Comparison of ENCODE assay signal across 14 cellular contexts in the genomic region with DNA sequence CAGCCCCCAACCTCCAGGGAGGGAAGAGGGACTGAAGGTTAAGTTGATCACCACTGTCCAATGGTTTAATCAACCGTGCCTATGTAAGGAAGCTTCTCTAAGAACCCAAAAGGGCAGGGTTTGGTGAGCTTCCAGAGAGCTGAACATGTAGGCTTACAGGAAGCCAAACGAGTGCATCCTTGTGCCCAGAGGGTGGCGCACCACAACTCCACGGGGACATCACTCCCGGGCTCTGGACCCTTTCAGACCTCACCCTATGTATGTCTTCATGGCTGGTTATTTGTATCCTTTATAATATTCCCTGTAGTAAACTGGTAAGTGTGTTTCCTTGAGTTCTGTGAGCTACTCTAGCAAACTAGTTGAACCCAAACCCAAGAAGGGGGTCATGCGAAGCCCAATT. TPM values are rescaled to one million over a fixed set of nuclear protein-coding genes. Genes with fewer than 3 reads are reported as not detected.
A peak's percentile ranks its signal among the peaks of the same experiment; 100 is the strongest.
DNase-seq lines count a peak whose midpoint lies in the region; ATAC-seq, FAIRE-seq and TF ChIP-seq lines count a peak whose summit lies in the region.
"Had no signal": no experiment of that assay in that cellular context is flagged by ENCODE, and none has a peak within 500 bp of the region (broad histone marks: within the 10 kb centered on the region; RNA-seq: fewer than 3 reads in every experiment).

No MANE protein-coding gene starts in this region.

- no peaks in the 10 kb centered on the region; the same call in 1 of the 2 replicates for H4K20me1 ChIP-seq in GM23338 (replicated peaks; ENCODE audit: insufficient read depth)
- H4K20me1 ChIP-seq in astrocyte (ENCODE audit: insufficient read depth, low read length), result peaks cover 26% of the 10 kb centered on the region

- no peak for FAIRE-seq in astrocyte (lab: Jason Lieb, UNC)

- H3K9me2 ChIP-seq in GM23338 (ENCODE audit: insufficient read depth), result no peaks in the 10 kb centered on the region

- H3K56ac ChIP-seq in mesendoderm (ENCODE audit: low read length), result no peak overlapping the region

- peaks cover 9% of the 10 kb centered on the region; the same call in 2 of the 3 replicates for H3K36me3 Mint-ChIP-seq in GM23338 (ENCODE audit: low read depth)
- H3K36me3 Mint-ChIP-seq in astrocyte (ENCODE audit: low read depth, unreplicated experiment), result peaks cover 19% of the 10 kb centered on the region

- DNase-seq in COLO668 (lab: John Stamatoyannopoulos, UW; ENCODE audit: unreplicated experiment) (peak; percentile 2), GM23338 (ENCODE audit: low spot score) (peak; percentile 86), astrocyte (ENCODE audit: low read depth) (no peak), mesendoderm (peak; percentile 58), cerebellum (ENCODE audit: low spot score) (no peak), GOT3 (lab: John Stamatoyannopoulos, UW) (no peak), midbrain (lab: John Stamatoyannopoulos, UW) (no peak)
- DNase-seq: GF-D8, heart right ventricle, NCI-H1436, Right ventricle myocardium superior, testis had no signal

- no peaks in the 10 kb centered on the region for H3K4me1 Mint-ChIP-seq in GM23338
- H3K4me1 Mint-ChIP-seq in astrocyte (ENCODE audit: low read depth, unreplicated experiment), result peaks cover 2% of the 10 kb centered on the region

- H3K9me3 ChIP-seq in astrocyte (ENCODE audit: insufficient read depth, low read depth, low read length), result no peaks in the 10 kb centered on the region
- H3K9me3 ChIP-seq: breast epithelium, heart right ventricle, testis had no signal

- H3K27ac Mint-ChIP-seq in GM23338, result no peak overlapping the region
- H3K27ac Mint-ChIP-seq in astrocyte (ENCODE audit: unreplicated experiment), result no peak overlapping the region

- H3K79me2 ChIP-seq in GM23338 (replicated peaks; ENCODE audit: insufficient read depth) (no peaks in the 10 kb centered on the region), astrocyte (ENCODE audit: insufficient read depth, low read length) (no peaks in the 10 kb centered on the region), mesendoderm (ENCODE audit: control insufficient read depth, insufficient read depth, low read length) (no peaks in the 10 kb centered on the region)

- H3K79me1 ChIP-seq in mesendoderm (ENCODE audit: low read length), result no peaks in the 10 kb centered on the region

- ATAC-seq in GM23338, result peak; percentile 96
- no peak for ATAC-seq in GM21576 (IDR thresholded peaks at IDR 0.05; ENCODE audit: unreplicated experiment)

- no peak overlapping the region for H3K9ac ChIP-seq in astrocyte (ENCODE audit: low read length)
- no peak overlapping the region for H3K9ac ChIP-seq in mesendoderm (ENCODE audit: low read length)

- H3K4me1 ChIP-seq in GM23338 (ENCODE audit: insufficient read depth) (no peaks in the 10 kb centered on the region), astrocyte (ENCODE audit: insufficient read depth, low read length) (no peaks in the 10 kb centered on the region), mesendoderm (ENCODE audit: control insufficient read depth, low read depth, low read length) (no peaks in the 10 kb centered on the region)
- H3K4me1 ChIP-seq: breast epithelium, testis had no signal

- no peak overlapping the region for H2BK5ac ChIP-seq in mesendoderm (ENCODE audit: low read length)

- H3K27me3 Mint-ChIP-seq in GM23338 (ENCODE audit: insufficient read depth, low read depth, poor library complexity) (peaks cover 11% of the 10 kb centered on the region), astrocyte (ENCODE audit: low read depth, unreplicated experiment) (no peaks in the 10 kb centered on the region)

- H3K27me3 ChIP-seq in GM23338 (ENCODE audit: insufficient read depth) (no peaks in the 10 kb centered on the region), astrocyte (ENCODE audit: insufficient read depth, low read length) (no peaks in the 10 kb centered on the region), mesendoderm (ENCODE audit: insufficient read depth, low read length, poor library complexity) (no peaks in the 10 kb centered on the region)
- H3K27me3 ChIP-seq: breast epithelium, heart right ventricle, testis had no signal

- TF ChIP-seq CTCF in GM23338 (conservative IDR thresholded peaks at IDR 0.05; ENCODE audit: low read depth in 2 of 2), result peak; percentile 76 to 90
- TF ChIP-seq CTCF in astrocyte (IDR thresholded peaks at IDR 0.05; ENCODE audit: insufficient read depth, low read depth, low read length), result peak; percentile 15

- H3K4ac ChIP-seq in mesendoderm (ENCODE audit: low read depth, low read length), result no peak overlapping the region

- H4K5ac ChIP-seq in mesendoderm (ENCODE audit: low read length), result no peak overlapping the region

- H3K4me2 ChIP-seq in GM23338, result no peak overlapping the region
- H3K4me2 ChIP-seq in astrocyte (ENCODE audit: low read length), result no peak overlapping the region
- no peak overlapping the region for H3K4me2 ChIP-seq in mesendoderm (ENCODE audit: low read length)

- no CpG with 5 or more reads among the region's 6 CpGs for WGBS in mesendoderm (ENCODE audit: extremely low coverage, insufficient coverage, low lambda C conversion rate)

- H3K9me3 Mint-ChIP-seq in GM23338, result no peaks in the 10 kb centered on the region
- H3K9me3 Mint-ChIP-seq in astrocyte (ENCODE audit: unreplicated experiment), result no peaks in the 10 kb centered on the region

- H3K27ac ChIP-seq in GM23338 (ENCODE audit: low read depth), result 0 out of 2 replicates have a peak overlapping the region, but pooled peaks have one; percentile 26
- no peak overlapping the region for H3K27ac ChIP-seq in astrocyte (ENCODE audit: low read depth, low read length)
- no peak overlapping the region for H3K27ac ChIP-seq in mesendoderm (ENCODE audit: low read depth, low read length)
- H3K27ac ChIP-seq: breast epithelium, heart right ventricle, testis had no signal

- H3K23ac ChIP-seq in mesendoderm (ENCODE audit: low read length), result no peak overlapping the region

- no peak overlapping the region for H4K8ac ChIP-seq in mesendoderm (ENCODE audit: low read depth, low read length)

- no peak overlapping the region for H2AK5ac ChIP-seq in mesendoderm (ENCODE audit: low read length)

- H3F3A ChIP-seq in GM23338 (replicated peaks; ENCODE audit: low read depth), result no peaks in the 10 kb centered on the region

- no peak overlapping the region for H2BK15ac ChIP-seq in mesendoderm (replicated peaks; ENCODE audit: low read depth)

- H2AFZ ChIP-seq in GM23338, result no peak overlapping the region
- no peak overlapping the region for H2AFZ ChIP-seq in astrocyte (ENCODE audit: low read depth, low read length)

- H3K4me3 ChIP-seq in GM23338, result no peak overlapping the region
- H3K4me3 ChIP-seq in astrocyte (ENCODE audit: insufficient read depth, low read depth, low read length), result no peak overlapping the region
- no peak overlapping the region for H3K4me3 ChIP-seq in mesendoderm (ENCODE audit: low read length)
- H3K4me3 ChIP-seq: breast epithelium, heart right ventricle, testis had no signal

- H2BK120ac ChIP-seq in mesendoderm (ENCODE audit: low read depth, low read length), result no peak overlapping the region

- H3K4me3 Mint-ChIP-seq in GM23338, result no peak overlapping the region
- H3K4me3 Mint-ChIP-seq in astrocyte (ENCODE audit: unreplicated experiment), result no peak overlapping the region

- H3K36me3 ChIP-seq in GM23338 (ENCODE audit: insufficient read depth), result no peaks in the 10 kb centered on the region
- peaks cover 19% of the 10 kb centered on the region for H3K36me3 ChIP-seq in astrocyte (ENCODE audit: insufficient read depth, low read length)
- peaks cover 4% of the 10 kb centered on the region for H3K36me3 ChIP-seq in mesendoderm (ENCODE audit: control insufficient read depth, insufficient read depth, low read length)

- H3K18ac ChIP-seq in mesendoderm (ENCODE audit: low read length), result no peak overlapping the region

TF ChIP-seq in GM23338, 12 proteins besides CTCF, POLR2A, EP300 and RAD21 (continues in another document):
- TF ChIP-seq POLR2AphosphoS5 (IDR thresholded peaks at IDR 0.05; ENCODE audit: low read depth) (no peak), JUNB (IDR thresholded peaks at IDR 0.05; ENCODE audit: unreplicated experiment) (no peak), STAT1 (IDR thresholded peaks at IDR 0.05; ENCODE audit: unreplicated experiment) (no peak), ZNF114 (CRISPR knock-in tag; IDR thresholded peaks at IDR 0.05) (no peak), CREB1 (CRISPR knock-in tag; IDR thresholded peaks at IDR 0.05; ENCODE audit: low read depth) (no peak)
- TF ChIP-seq, protein P1, sequence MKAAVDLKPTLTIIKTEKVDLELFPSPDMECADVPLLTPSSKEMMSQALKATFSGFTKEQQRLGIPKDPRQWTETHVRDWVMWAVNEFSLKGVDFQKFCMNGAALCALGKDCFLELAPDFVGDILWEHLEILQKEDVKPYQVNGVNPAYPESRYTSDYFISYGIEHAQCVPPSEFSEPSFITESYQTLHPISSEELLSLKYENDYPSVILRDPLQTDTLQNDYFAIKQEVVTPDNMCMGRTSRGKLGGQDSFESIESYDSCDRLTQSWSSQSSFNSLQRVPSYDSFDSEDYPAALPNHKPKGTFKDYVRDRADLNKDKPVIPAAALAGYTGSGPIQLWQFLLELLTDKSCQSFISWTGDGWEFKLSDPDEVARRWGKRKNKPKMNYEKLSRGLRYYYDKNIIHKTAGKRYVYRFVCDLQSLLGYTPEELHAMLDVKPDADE (IDR thresholded peaks at IDR 0.05), result no peak

RNA-seq across cellular contexts. Expression of gene NFKB2, which starts 11.5 kb away (rescaled TPM):
- 19.0 and 29.4 TPM in 2 replicates for total RNA-seq in GM23338 (2014; rRNA removed; shearing (Covaris generic))
- polyA plus RNA-seq in GM23338 (2016; fragmentation: Nextera tagmentation; extraction: Ambion mirVana), result 6.8 and 8.1 TPM in 2 replicates
- total RNA-seq in astrocyte (35.7 and 39.9 TPM in 2 replicates), cerebellum (3.5 TPM)
- 5.3 TPM for polyA plus RNA-seq in mesendoderm (2013, experiment 1 of 2)
- 4.7 TPM for polyA plus RNA-seq in mesendoderm (2013, experiment 2 of 2)

RNA-seq across cellular contexts. Expression of gene PSD, which starts 34.5 kb away (rescaled TPM):
- total RNA-seq in GM23338 (2014; rRNA removed; shearing (Covaris generic)), result 4.0 and 6.8 TPM in 2 replicates
- polyA plus RNA-seq in GM23338 (2016; fragmentation: Nextera tagmentation; extraction: Ambion mirVana), result 1.9 and 2.7 TPM in 2 replicates
- total RNA-seq in astrocyte (8.8 and 11.7 TPM in 2 replicates), cerebellum (38.8 TPM)
- 0.44 TPM for polyA plus RNA-seq in mesendoderm (2013, experiment 1 of 2)
- 0.53 TPM for polyA plus RNA-seq in mesendoderm (2013, experiment 2 of 2)

RNA-seq across cellular contexts. Expression of gene FBXL15, which starts 36.6 kb away (rescaled TPM):
- 29.7 and 36.1 TPM in 2 replicates for total RNA-seq in GM23338 (2014; rRNA removed; shearing (Covaris generic))
- 18.4 and 18.5 TPM in 2 replicates for polyA plus RNA-seq in GM23338 (2016; fragmentation: Nextera tagmentation; extraction: Ambion mirVana)
- 8.6 and 11.0 TPM in 2 replicates for total RNA-seq in astrocyte
- 5.0 TPM for polyA plus RNA-seq in mesendoderm (2013, experiment 1 of 2)
- 4.6 TPM for polyA plus RNA-seq in mesendoderm (2013, experiment 2 of 2)
- total RNA-seq in cerebellum, result 6.2 TPM

RNA-seq across cellular contexts. Expression of gene CUEDC2, which starts 48.3 kb away (rescaled TPM):
- total RNA-seq in GM23338 (2014; rRNA removed; shearing (Covaris generic)), result 37.0 and 39.2 TPM in 2 replicates
- polyA plus RNA-seq in GM23338 (2016; fragmentation: Nextera tagmentation; extraction: Ambion mirVana), result 37.3 and 47.3 TPM in 2 replicates
- total RNA-seq in astrocyte (46.9 and 49.1 TPM in 2 replicates), cerebellum (28.3 TPM)
- 39.1 TPM for polyA plus RNA-seq in mesendoderm (2013, experiment 1 of 2)
- polyA plus RNA-seq in mesendoderm (2013, experiment 2 of 2), result 40.9 TPM

Comparison
In these comparisons a context has a peak if more than half of its experiments do, and no peak if none do; other contexts are left out.
1. DNase-seq: peak in COLO668 (single experiment), GM23338 (single experiment) and mesendoderm (single experiment); none in astrocyte (single experiment), cerebellum (single experiment), GOT3 (single experiment) and midbrain (single experiment).